ENCODE assay signal across 1 cellular context in the genomic region with DNA sequence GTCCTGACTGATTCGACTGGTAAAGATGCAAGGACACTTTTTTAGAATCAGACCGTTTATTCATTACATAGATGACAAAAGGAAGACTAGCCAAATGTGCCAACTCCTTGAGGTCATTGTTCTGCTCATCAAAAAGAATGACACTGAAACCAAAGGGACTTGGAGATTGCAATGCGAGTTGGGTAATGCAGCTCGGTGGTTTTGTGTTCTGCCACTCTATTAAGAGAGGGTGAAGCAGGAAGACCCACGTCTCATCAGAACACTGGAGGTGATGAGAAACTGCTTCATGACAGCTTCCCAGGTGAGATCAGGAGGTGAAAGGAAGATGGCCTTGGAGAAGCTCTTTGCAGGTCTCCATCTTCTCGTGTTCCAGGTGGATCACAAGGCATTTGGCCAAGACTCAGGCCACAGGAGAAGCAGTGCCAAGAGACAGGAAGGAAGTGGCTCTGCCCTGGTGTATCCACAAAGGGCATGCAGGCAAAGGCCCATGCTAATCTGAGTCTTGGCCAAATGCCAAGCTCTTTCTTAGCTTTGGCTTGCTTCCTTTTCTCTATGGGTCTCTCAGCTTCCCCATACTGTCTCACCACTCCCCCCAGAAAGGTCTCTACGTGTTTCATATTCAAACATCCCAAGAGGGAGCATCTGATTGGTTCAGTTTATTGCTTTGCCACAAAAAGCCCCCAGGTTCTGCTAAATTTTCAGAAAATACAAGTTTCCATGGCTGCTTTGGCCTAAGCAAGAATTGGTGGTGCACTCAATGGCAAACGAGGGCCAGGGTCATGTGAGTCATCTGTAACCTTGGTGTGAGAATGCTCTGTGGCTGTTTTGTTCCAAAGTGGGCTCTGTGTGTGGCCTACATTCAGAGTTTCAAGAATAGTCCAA.
TF ChIP-seq lines count a peak whose summit lies in the region.

No MANE protein-coding gene starts in this region.

TF ChIP-seq in GM23338, 12 proteins besides CTCF, POLR2A, EP300 and RAD21 (continued from another document):
- TF ChIP-seq, protein P1, sequence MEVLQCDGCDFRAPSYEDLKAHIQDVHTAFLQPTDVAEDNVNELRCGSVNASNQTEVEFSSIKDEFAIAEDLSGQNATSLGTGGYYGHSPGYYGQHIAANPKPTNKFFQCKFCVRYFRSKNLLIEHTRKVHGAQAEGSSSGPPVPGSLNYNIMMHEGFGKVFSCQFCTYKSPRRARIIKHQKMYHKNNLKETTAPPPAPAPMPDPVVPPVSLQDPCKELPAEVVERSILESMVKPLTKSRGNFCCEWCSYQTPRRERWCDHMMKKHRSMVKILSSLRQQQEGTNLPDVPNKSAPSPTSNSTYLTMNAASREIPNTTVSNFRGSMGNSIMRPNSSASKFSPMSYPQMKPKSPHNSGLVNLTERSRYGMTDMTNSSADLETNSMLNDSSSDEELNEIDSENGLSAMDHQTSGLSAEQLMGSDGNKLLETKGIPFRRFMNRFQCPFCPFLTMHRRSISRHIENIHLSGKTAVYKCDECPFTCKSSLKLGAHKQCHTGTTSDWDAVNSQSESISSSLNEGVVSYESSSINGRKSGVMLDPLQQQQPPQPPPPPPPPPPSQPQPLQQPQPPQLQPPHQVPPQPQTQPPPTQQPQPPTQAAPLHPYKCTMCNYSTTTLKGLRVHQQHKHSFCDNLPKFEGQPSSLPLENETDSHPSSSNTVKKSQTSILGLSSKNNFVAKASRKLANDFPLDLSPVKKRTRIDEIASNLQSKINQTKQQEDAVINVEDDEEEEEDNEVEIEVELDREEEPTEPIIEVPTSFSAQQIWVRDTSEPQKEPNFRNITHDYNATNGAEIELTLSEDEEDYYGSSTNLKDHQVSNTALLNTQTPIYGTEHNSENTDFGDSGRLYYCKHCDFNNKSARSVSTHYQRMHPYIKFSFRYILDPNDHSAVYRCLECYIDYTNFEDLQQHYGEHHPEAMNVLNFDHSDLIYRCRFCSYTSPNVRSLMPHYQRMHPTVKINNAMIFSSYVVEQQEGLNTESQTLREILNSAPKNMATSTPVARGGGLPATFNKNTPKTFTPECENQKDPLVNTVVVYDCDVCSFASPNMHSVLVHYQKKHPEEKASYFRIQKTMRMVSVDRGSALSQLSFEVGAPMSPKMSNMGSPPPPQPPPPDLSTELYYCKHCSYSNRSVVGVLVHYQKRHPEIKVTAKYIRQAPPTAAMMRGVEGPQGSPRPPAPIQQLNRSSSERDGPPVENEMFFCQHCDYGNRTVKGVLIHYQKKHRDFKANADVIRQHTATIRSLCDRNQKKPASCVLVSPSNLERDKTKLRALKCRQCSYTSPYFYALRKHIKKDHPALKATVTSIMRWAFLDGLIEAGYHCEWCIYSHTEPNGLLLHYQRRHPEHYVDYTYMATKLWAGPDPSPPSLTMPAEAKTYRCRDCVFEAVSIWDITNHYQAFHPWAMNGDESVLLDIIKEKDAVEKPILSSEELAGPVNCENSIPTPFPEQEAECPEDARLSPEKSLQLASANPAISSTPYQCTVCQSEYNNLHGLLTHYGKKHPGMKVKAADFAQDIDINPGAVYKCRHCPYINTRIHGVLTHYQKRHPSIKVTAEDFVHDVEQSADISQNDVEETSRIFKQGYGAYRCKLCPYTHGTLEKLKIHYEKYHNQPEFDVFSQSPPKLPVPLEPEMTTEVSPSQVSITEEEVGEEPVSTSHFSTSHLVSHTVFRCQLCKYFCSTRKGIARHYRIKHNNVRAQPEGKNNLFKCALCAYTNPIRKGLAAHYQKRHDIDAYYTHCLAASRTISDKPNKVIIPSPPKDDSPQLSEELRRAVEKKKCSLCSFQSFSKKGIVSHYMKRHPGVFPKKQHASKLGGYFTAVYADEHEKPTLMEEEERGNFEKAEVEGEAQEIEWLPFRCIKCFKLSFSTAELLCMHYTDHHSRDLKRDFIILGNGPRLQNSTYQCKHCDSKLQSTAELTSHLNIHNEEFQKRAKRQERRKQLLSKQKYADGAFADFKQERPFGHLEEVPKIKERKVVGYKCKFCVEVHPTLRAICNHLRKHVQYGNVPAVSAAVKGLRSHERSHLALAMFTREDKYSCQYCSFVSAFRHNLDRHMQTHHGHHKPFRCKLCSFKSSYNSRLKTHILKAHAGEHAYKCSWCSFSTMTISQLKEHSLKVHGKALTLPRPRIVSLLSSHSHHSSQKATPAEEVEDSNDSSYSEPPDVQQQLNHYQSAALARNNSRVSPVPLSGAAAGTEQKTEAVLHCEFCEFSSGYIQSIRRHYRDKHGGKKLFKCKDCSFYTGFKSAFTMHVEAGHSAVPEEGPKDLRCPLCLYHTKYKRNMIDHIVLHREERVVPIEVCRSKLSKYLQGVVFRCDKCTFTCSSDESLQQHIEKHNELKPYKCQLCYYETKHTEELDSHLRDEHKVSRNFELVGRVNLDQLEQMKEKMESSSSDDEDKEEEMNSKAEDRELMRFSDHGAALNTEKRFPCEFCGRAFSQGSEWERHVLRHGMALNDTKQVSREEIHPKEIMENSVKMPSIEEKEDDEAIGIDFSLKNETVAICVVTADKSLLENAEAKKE (CRISPR knock-in tag; IDR thresholded peaks at IDR 0.05) = no peak
- TF ChIP-seq EZH2phosphoT487 (IDR thresholded peaks at IDR 0.05; ENCODE audit: unreplicated experiment) (no peak), ZNF331 (CRISPR knock-in tag; IDR thresholded peaks at IDR 0.05; ENCODE audit: low read depth) (no peak), CREB1 (CRISPR knock-in tag; IDR thresholded peaks at IDR 0.05; ENCODE audit: low read depth) (no peak), ZNF114 (CRISPR knock-in tag; IDR thresholded peaks at IDR 0.05) (no peak), POLR2AphosphoS5 (IDR thresholded peaks at IDR 0.05; ENCODE audit: low read depth) (no peak), STAT1 (IDR thresholded peaks at IDR 0.05; ENCODE audit: unreplicated experiment) (no peak)
